Comparison of ENCODE assay signal across 1 cellular context in the genomic region with DNA sequence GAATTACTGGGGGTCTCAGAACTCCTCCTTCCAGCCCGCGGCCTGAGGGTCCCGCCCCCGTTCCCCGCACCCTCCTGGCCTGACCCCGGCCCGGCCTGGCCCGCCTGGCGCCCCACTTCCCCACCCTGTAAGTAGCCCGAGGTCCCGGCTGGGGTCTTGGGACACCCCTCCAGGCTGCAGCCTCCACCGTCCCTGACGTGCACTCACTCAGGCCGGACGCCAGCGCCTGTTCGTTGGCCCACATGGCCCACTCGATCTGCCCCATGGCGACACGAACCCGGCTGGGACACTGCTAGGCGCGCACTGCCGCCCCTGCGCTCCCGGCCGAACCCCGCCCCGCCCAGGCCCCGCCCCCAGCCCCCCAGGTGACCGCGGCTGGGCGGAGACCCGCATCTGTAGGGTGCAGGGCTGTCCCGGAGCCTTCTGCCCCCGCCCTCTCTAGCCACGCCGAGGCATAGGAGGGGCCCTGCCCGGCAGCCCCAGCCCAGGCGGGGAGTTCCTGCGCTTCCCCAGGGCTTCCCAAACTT.
TF ChIP-seq lines count a peak whose summit lies in the region.

A gene (minus strand): TSS at position 305 of the 527 bp plus-strand sequence. CDS start 40 bp downstream, at position 265.

TF ChIP-seq in HepG2, 621 proteins besides CTCF, POLR2A, EP300 and RAD21 (continued from another document and continues in another):
- TF ChIP-seq, protein P1, sequence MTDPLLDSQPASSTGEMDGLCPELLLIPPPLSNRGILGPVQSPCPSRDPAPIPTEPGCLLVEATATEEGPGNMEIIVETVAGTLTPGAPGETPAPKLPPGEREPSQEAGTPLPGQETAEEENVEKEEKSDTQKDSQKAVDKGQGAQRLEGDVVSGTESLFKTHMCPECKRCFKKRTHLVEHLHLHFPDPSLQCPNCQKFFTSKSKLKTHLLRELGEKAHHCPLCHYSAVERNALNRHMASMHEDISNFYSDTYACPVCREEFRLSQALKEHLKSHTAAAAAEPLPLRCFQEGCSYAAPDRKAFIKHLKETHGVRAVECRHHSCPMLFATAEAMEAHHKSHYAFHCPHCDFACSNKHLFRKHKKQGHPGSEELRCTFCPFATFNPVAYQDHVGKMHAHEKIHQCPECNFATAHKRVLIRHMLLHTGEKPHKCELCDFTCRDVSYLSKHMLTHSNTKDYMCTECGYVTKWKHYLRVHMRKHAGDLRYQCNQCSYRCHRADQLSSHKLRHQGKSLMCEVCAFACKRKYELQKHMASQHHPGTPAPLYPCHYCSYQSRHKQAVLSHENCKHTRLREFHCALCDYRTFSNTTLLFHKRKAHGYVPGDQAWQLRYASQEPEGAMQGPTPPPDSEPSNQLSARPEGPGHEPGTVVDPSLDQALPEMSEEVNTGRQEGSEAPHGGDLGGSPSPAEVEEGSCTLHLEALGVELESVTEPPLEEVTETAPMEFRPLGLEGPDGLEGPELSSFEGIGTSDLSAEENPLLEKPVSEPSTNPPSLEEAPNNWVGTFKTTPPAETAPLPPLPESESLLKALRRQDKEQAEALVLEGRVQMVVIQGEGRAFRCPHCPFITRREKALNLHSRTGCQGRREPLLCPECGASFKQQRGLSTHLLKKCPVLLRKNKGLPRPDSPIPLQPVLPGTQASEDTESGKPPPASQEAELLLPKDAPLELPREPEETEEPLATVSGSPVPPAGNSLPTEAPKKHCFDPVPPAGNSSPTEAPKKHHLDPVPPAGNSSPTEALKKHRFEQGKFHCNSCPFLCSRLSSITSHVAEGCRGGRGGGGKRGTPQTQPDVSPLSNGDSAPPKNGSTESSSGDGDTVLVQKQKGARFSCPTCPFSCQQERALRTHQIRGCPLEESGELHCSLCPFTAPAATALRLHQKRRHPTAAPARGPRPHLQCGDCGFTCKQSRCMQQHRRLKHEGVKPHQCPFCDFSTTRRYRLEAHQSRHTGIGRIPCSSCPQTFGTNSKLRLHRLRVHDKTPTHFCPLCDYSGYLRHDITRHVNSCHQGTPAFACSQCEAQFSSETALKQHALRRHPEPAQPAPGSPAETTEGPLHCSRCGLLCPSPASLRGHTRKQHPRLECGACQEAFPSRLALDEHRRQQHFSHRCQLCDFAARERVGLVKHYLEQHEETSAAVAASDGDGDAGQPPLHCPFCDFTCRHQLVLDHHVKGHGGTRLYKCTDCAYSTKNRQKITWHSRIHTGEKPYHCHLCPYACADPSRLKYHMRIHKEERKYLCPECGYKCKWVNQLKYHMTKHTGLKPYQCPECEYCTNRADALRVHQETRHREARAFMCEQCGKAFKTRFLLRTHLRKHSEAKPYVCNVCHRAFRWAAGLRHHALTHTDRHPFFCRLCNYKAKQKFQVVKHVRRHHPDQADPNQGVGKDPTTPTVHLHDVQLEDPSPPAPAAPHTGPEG (CRISPR knock-in tag; IDR thresholded peaks at IDR 0.05) = 0 out of 2 replicates have a peak, but pooled peaks have one; percentile 6
- TF ChIP-seq ZNF232 (CRISPR knock-in tag; IDR thresholded peaks at IDR 0.05; ENCODE audit: borderline replicate concordance) (no peak), ZNF766 (CRISPR knock-in tag; IDR thresholded peaks at IDR 0.05; ENCODE audit: borderline replicate concordance) (peak; percentile 76; the same call in 1 of the 2 replicates), KLF11 (CRISPR knock-in tag; IDR thresholded peaks at IDR 0.05) (0 out of 2 replicates have a peak, but pooled peaks have one; percentile 46), MEIS2 (CRISPR knock-in tag; IDR thresholded peaks at IDR 0.05) (peak; percentile 52), ZFYVE20 (CRISPR knock-in tag; IDR thresholded peaks at IDR 0.05; ENCODE audit: borderline replicate concordance, low read depth) (no peak), U2AF1 (optimal IDR thresholded peaks at IDR 0.05; ENCODE audit: low read depth, low read length) (no peak), SP4 (CRISPR knock-in tag; IDR thresholded peaks at IDR 0.05) (no peak; the same call in 1 of the 2 replicates), ATF7 (IDR thresholded peaks at IDR 0.05) (no peak), ATF7 (CRISPR knock-in tag; IDR thresholded peaks at IDR 0.05) (no peak), ZNF883 (CRISPR knock-in tag; IDR thresholded peaks at IDR 0.05; ENCODE audit: not compliant biosample characterization) (peak; percentile 69), MYNN (CRISPR knock-in tag; IDR thresholded peaks at IDR 0.05; ENCODE audit: low read depth) (no peak; the same call in 1 of the 2 replicates), ISL2 (CRISPR knock-in tag; IDR thresholded peaks at IDR 0.05) (0 out of 2 replicates have a peak, but pooled peaks have one; percentile 24), SOX5 (CRISPR knock-in tag; IDR thresholded peaks at IDR 0.05; ENCODE audit: borderline replicate concordance) (no peak; the same call in none of the 2 replicates), HMG20B (CRISPR knock-in tag; conservative IDR thresholded peaks at IDR 0.05) (no peak), MTF2 (CRISPR knock-in tag; IDR thresholded peaks at IDR 0.05; ENCODE audit: borderline replicate concordance) (peak; percentile 72; the same call in 1 of the 2 replicates), ZNF550 (CRISPR knock-in tag; IDR thresholded peaks at IDR 0.05; ENCODE audit: borderline replicate concordance) (no peak), KDM6A (CRISPR knock-in tag; IDR thresholded peaks at IDR 0.05; ENCODE audit: low read depth) (no peak), HDAC2 (CRISPR knock-in tag; IDR thresholded peaks at IDR 0.05) (no peak), SUZ12 (IDR thresholded peaks at IDR 0.05; ENCODE audit: low read depth, low read length) (no peak), JUND (CRISPR knock-in tag; IDR thresholded peaks at IDR 0.05) (no peak), FIP1L1 (IDR thresholded peaks at IDR 0.05; ENCODE audit: borderline replicate concordance, insufficient read depth, low read depth, low read length) (no peak), NR1H2 (CRISPR knock-in tag; IDR thresholded peaks at IDR 0.05; ENCODE audit: borderline replicate concordance, low read depth) (no peak), PCBP2 (optimal IDR thresholded peaks at IDR 0.05; ENCODE audit: low read depth, low read length, poor library complexity, severe bottlenecking) (no peak), ZNF572 (CRISPR knock-in tag; IDR thresholded peaks at IDR 0.05) (peak; percentile 91; the same call in 1 of the 2 replicates), ZNF547 (CRISPR knock-in tag; IDR thresholded peaks at IDR 0.05) (peak; percentile 12; the same call in 1 of the 2 replicates), ZSCAN12 (CRISPR knock-in tag; IDR thresholded peaks at IDR 0.05) (0 out of 2 replicates have a peak, but pooled peaks have one; percentile 49), KLF6 (CRISPR knock-in tag; IDR thresholded peaks at IDR 0.05) (peak; percentile 41; the same call in 1 of the 2 replicates), MTA1 (CRISPR knock-in tag; IDR thresholded peaks at IDR 0.05; ENCODE audit: borderline replicate concordance) (no peak), EHMT2 (IDR thresholded peaks at IDR 0.05; ENCODE audit: borderline replicate concordance, low read depth, low read length) (no peak), FOXK2 (IDR thresholded peaks at IDR 0.05) (no peak), TOPORS (CRISPR knock-in tag; IDR thresholded peaks at IDR 0.05) (0 out of 2 replicates have a peak, but pooled peaks have one; percentile 39), ZBTB3 (CRISPR knock-in tag; IDR thresholded peaks at IDR 0.05; ENCODE audit: borderline replicate concordance, low read depth) (no peak), TEAD2 (CRISPR knock-in tag; IDR thresholded peaks at IDR 0.05) (no peak), AGO2 (optimal IDR thresholded peaks at IDR 0.05; ENCODE audit: low read depth, low read length) (peak; percentile 7), SALL1 (CRISPR knock-in tag; IDR thresholded peaks at IDR 0.05) (peak; percentile 42), DNMT3B (CRISPR knock-in tag; conservative IDR thresholded peaks at IDR 0.05) (no peak), TCF7 (IDR thresholded peaks at IDR 0.05; ENCODE audit: low read depth) (no peak), ZNF224 (CRISPR knock-in tag; IDR thresholded peaks at IDR 0.05) (no peak; the same call in 1 of the 2 replicates), MYC (CRISPR knock-in tag; IDR thresholded peaks at IDR 0.05; ENCODE audit: borderline replicate concordance) (peak; percentile 96), HNRNPLL (IDR thresholded peaks at IDR 0.05; ENCODE audit: low read depth, low read length, poor library complexity, severe bottlenecking) (no peak)
- TF ChIP-seq, protein P2, sequence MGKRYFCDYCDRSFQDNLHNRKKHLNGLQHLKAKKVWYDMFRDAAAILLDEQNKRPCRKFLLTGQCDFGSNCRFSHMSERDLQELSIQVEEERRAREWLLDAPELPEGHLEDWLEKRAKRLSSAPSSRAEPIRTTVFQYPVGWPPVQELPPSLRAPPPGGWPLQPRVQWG (CRISPR knock-in tag; IDR thresholded peaks at IDR 0.05; ENCODE audit: borderline replicate concordance, low read depth) = no peak
- TF ChIP-seq, protein P3, sequence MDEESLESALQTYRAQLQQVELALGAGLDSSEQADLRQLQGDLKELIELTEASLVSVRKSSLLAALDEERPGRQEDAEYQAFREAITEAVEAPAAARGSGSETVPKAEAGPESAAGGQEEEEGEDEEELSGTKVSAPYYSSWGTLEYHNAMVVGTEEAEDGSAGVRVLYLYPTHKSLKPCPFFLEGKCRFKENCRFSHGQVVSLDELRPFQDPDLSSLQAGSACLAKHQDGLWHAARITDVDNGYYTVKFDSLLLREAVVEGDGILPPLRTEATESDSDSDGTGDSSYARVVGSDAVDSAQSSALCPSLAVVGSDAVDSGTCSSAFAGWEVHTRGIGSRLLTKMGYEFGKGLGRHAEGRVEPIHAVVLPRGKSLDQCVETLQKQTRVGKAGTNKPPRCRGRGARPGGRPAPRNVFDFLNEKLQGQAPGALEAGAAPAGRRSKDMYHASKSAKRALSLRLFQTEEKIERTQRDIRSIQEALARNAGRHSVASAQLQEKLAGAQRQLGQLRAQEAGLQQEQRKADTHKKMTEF (CRISPR knock-in tag; IDR thresholded peaks at IDR 0.05) = no peak
- TF ChIP-seq, protein P4, sequence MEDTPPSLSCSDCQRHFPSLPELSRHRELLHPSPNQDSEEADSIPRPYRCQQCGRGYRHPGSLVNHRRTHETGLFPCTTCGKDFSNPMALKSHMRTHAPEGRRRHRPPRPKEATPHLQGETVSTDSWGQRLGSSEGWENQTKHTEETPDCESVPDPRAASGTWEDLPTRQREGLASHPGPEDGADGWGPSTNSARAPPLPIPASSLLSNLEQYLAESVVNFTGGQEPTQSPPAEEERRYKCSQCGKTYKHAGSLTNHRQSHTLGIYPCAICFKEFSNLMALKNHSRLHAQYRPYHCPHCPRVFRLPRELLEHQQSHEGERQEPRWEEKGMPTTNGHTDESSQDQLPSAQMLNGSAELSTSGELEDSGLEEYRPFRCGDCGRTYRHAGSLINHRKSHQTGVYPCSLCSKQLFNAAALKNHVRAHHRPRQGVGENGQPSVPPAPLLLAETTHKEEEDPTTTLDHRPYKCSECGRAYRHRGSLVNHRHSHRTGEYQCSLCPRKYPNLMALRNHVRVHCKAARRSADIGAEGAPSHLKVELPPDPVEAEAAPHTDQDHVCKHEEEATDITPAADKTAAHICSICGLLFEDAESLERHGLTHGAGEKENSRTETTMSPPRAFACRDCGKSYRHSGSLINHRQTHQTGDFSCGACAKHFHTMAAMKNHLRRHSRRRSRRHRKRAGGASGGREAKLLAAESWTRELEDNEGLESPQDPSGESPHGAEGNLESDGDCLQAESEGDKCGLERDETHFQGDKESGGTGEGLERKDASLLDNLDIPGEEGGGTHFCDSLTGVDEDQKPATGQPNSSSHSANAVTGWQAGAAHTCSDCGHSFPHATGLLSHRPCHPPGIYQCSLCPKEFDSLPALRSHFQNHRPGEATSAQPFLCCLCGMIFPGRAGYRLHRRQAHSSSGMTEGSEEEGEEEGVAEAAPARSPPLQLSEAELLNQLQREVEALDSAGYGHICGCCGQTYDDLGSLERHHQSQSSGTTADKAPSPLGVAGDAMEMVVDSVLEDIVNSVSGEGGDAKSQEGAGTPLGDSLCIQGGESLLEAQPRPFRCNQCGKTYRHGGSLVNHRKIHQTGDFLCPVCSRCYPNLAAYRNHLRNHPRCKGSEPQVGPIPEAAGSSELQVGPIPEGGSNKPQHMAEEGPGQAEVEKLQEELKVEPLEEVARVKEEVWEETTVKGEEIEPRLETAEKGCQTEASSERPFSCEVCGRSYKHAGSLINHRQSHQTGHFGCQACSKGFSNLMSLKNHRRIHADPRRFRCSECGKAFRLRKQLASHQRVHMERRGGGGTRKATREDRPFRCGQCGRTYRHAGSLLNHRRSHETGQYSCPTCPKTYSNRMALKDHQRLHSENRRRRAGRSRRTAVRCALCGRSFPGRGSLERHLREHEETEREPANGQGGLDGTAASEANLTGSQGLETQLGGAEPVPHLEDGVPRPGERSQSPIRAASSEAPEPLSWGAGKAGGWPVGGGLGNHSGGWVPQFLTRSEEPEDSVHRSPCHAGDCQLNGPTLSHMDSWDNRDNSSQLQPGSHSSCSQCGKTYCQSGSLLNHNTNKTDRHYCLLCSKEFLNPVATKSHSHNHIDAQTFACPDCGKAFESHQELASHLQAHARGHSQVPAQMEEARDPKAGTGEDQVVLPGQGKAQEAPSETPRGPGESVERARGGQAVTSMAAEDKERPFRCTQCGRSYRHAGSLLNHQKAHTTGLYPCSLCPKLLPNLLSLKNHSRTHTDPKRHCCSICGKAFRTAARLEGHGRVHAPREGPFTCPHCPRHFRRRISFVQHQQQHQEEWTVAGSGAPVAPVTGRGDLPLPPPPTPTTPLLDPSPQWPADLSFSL (CRISPR knock-in tag; IDR thresholded peaks at IDR 0.05) = peak; percentile 60; the same call in 1 of the 2 replicates
- TF ChIP-seq, protein P5, sequence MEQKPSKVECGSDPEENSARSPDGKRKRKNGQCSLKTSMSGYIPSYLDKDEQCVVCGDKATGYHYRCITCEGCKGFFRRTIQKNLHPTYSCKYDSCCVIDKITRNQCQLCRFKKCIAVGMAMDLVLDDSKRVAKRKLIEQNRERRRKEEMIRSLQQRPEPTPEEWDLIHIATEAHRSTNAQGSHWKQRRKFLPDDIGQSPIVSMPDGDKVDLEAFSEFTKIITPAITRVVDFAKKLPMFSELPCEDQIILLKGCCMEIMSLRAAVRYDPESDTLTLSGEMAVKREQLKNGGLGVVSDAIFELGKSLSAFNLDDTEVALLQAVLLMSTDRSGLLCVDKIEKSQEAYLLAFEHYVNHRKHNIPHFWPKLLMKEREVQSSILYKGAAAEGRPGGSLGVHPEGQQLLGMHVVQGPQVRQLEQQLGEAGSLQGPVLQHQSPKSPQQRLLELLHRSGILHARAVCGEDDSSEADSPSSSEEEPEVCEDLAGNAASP (CRISPR knock-in tag; IDR thresholded peaks at IDR 0.05; ENCODE audit: borderline replicate concordance) = no peak
- TF ChIP-seq, protein P6, sequence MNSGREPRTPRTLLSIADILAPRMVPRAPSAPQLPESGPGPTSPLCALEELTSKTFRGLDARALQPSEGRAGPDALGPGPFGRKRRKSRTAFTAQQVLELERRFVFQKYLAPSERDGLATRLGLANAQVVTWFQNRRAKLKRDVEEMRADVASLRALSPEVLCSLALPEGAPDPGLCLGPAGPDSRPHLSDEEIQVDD (CRISPR knock-in tag; IDR thresholded peaks at IDR 0.05; ENCODE audit: borderline replicate concordance) = 0 out of 2 replicates have a peak, but pooled peaks have one; percentile 64
